ENCODE assay signal across 8 cellular contexts in the genomic region with DNA sequence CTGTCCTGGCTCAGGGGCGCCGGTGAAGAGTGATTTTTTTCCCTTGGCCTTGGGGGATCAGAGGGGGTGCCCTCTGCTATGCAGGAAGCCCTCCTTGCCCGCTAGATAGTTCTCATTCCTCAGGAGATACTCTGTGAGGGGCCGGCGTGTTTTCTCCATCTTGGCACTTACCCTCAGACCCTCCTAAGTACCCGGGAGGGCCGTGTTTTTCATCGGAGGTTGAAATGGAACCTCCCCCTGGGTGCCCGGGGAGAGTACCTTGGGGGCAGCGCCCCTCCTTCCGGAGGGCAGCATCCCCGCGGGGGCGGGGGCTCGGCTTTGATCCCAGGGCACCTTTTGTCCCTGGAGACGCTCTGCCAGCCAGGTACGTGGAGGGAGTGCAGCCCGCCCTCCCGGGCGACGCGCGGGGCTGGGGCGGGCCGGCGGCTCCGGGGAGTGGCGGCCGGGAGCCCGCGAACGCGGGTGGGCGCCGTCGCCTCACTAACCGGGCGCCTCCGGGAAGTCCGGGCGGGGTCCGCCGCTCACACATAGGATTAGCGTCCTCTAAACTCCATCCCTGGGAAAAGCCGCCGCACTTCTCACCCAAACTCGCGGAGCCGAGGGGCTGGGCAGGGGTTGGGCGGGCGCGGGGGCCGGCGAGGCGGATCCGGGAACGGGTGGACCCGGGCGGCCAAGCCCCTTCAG. TPM values are rescaled to one million over a fixed set of nuclear protein-coding genes. Genes with fewer than 3 reads are reported as not detected.
A peak's percentile ranks its signal among the peaks of the same experiment; 100 is the strongest.
DNase-seq lines count a peak whose midpoint lies in the region; ATAC-seq, FAIRE-seq and TF ChIP-seq lines count a peak whose summit lies in the region.
"Not testable (repeated sequence)": the region's sequence is repeated elsewhere in the genome, so short reads cannot be mapped to it uniquely, and the experiment has no call there.

No MANE protein-coding gene starts in this region.

- H3K9ac ChIP-seq in KMS-11 (peak overlapping the region; percentile 73), K562 (ENCODE audit: insufficient read depth in 1 of 2, low read depth in 2 of 2, low read length in 2 of 2) (peak overlapping the region; percentile 63 to 92; a peak in 3 of 4 replicates)

- H3K4me1 ChIP-seq in HEK293 (ENCODE audit: control insufficient read depth, insufficient read depth, low read length); K562 (replicated peaks in 1 of 2; ENCODE audit: control insufficient read depth in 2 of 2, insufficient read depth in 2 of 2, low read length in 2 of 2); osteoblast (ENCODE audit: insufficient read depth, low read length): not testable (repeated sequence)
- H3K4me1 ChIP-seq in KMS-11 (ENCODE audit: low read depth, poor library complexity, severe bottlenecking) (peaks cover 43% of the 10 kb centered on the region), right atrium auricular region (peaks cover 0 to 28% of the 10 kb centered on the region in 2 donors), thoracic aorta (ENCODE audit: control insufficient read depth in 1 of 2, low read depth in 2 of 2) (peaks cover 16 to 36% of the 10 kb centered on the region in 2 donors)

- intact Hi-C loops in K562 (cut with micrococcal nuclease): loop anchor here (10.0 kb wide), 1 partner anchor 53 kb away; a partner anchor contains a TSS

- TF ChIP-seq CTCF in GM12875 (IDR thresholded peaks at IDR 0.05; ENCODE audit: borderline replicate concordance, insufficient read depth, low read depth, low read length); HEK293 (tag by site-specific recombination; IDR thresholded peaks at IDR 0.05); KMS-11 (conservative IDR thresholded peaks at IDR 0.05; ENCODE audit: low read depth, low read length); WI38 (IDR thresholded peaks at IDR 0.05; ENCODE audit: low read depth, low read length); K562 (IDR thresholded peaks at IDR 0.05 in 2 of 3, conservative IDR thresholded peaks at IDR 0.05 in 1 of 3; ENCODE audit: insufficient read depth in 2 of 3, low read depth in 1 of 3, low read length in 3 of 3); right atrium auricular region (IDR thresholded peaks at IDR 0.05); osteoblast (IDR thresholded peaks at IDR 0.05; ENCODE audit: extremely low read depth, low read depth, low read length); thoracic aorta (IDR thresholded peaks at IDR 0.05): not testable (repeated sequence)

- not testable (repeated sequence) for FAIRE-seq in K562 (lab: Jason Lieb, UNC)

- H3K4me3 ChIP-seq in GM12875 (ENCODE audit: low read depth, low read length) (peak overlapping the region; percentile 67), HEK293 (ENCODE audit: low read depth, low read length) (peak overlapping the region; percentile 51), WI38 (ENCODE audit: low read depth, low read length) (peak overlapping the region; percentile 71), K562 (peak overlapping the region; percentile 57), right atrium auricular region (peak overlapping the region; percentile 81 to 95), osteoblast (ENCODE audit: insufficient read depth, low read length) (peak overlapping the region; percentile 72), thoracic aorta (peak overlapping the region; percentile 82)
- H3K4me3 ChIP-seq in KMS-11 (IDR thresholded peaks at IDR 0.05; ENCODE audit: insufficient read depth, low read depth, low read length): not testable (repeated sequence)

- H3K79me2 ChIP-seq in KMS-11 (ENCODE audit: insufficient read depth, low read depth) (peaks cover 40% of the 10 kb centered on the region), K562 (ENCODE audit: control insufficient read depth, insufficient read depth, low read length) (peaks cover 41% of the 10 kb centered on the region), osteoblast (ENCODE audit: insufficient read depth, low read length) (peaks cover 36% of the 10 kb centered on the region)

- not testable (repeated sequence) for H3K9me3 ChIP-seq in HEK293 (ENCODE audit: control insufficient read depth, insufficient read depth, low read depth, low read length); K562 (replicated peaks; ENCODE audit: control insufficient read depth, insufficient read depth, low read depth, low read length); right atrium auricular region; osteoblast (ENCODE audit: low read depth, low read length); thoracic aorta

- peaks cover 9 to 20% of the 10 kb centered on the region in 2 experiments; a peak in 2 of 3 replicates for H3K36me3 ChIP-seq in HEK293 (ENCODE audit: control insufficient read depth in 2 of 2, insufficient read depth in 1 of 2, low read length in 2 of 2)
- H3K36me3 ChIP-seq in KMS-11 (ENCODE audit: insufficient read depth); right atrium auricular region; osteoblast (ENCODE audit: insufficient read depth, low read length); thoracic aorta: not testable (repeated sequence)
- peaks cover 12% of the 10 kb centered on the region; the same call in 2 of the 3 replicates for H3K36me3 ChIP-seq in K562 (ENCODE audit: control insufficient read depth, insufficient read depth, low read length)

- TF ChIP-seq EP300 in K562 (IDR thresholded peaks at IDR 0.05; ENCODE audit: low read length): not testable (repeated sequence)

- POLR2A ChIA-PET in HEK293 (lab: Yijun Ruan, JAX): interaction anchor here (0.6 kb wide), 1 partner anchor 11 kb away, joined by 4 read pairs; no protein-coding TSS in a partner anchor
- POLR2A ChIA-PET in K562 (lab: Yijun Ruan, JAX): not testable (repeated sequence)

- BruUV-seq in K562 (replicated peaks; lab: Mats Ljungman, UMichigan): not testable (repeated sequence)

- TF ChIP-seq POLR2A in K562 (conservative IDR thresholded peaks at IDR 0.05): not testable (repeated sequence)

- ATAC-seq in K562: peak; percentile 22
- not testable (repeated sequence) for ATAC-seq in thoracic aorta (ENCODE audit: insufficient number of reproducible peaks, low FRiP score, low read depth)

- not testable (repeated sequence) for TF ChIP-seq RAD21 in K562 (CRISPR knock-in tag; conservative IDR thresholded peaks at IDR 0.05 in 1 of 2, IDR thresholded peaks at IDR 0.05 in 1 of 2)

- 3% methylated on average over 35 of the region's 59 CpGs for WGBS in K562 (ENCODE audit: insufficient coverage, low coverage, missing lambda C conversion rate)

- peak overlapping the region; percentile 66 for H2AFZ ChIP-seq in KMS-11 (ENCODE audit: low read depth)
- H2AFZ ChIP-seq in K562 (ENCODE audit: low read depth, low read length): peak overlapping the region; percentile 55; the same call in 1 of the 2 replicates
- not testable (repeated sequence) for H2AFZ ChIP-seq in osteoblast (ENCODE audit: low read length)

- peak; percentile 22 to 62 (median 48) for DNase-seq in K562 (ENCODE audit: extremely low read depth in 1 of 4, low spot score in 3 of 4)
- peak; percentile 58 for DNase-seq in right atrium auricular region (ENCODE audit: low spot score)
- DNase-seq in osteoblast (ENCODE audit: insufficient read length, low spot score, missing footprints); thoracic aorta (ENCODE audit: low spot score): not testable (repeated sequence)

- H3K4me2 ChIP-seq in KMS-11 (peak overlapping the region; percentile 76), K562 (ENCODE audit: insufficient read depth, low read length) (peak overlapping the region; percentile 70), osteoblast (ENCODE audit: insufficient read depth, low read length) (peak overlapping the region; percentile 69)

- in situ Hi-C loops in K562 (cut with MboI): not testable (repeated sequence)

- not testable (repeated sequence) for H4K20me1 ChIP-seq in KMS-11 (ENCODE audit: insufficient read depth); K562 (replicated peaks; ENCODE audit: control insufficient read depth, insufficient read depth, low read length); osteoblast (ENCODE audit: insufficient read depth, low read length)

- H3K9me1 ChIP-seq in K562 (ENCODE audit: control insufficient read depth, insufficient read depth, low read length): not testable (repeated sequence)

- peak overlapping the region; percentile 78 for H3K27ac ChIP-seq in HEK293 (ENCODE audit: extremely low read depth, low read depth, low read length)
- peak overlapping the region; percentile 50 for H3K27ac ChIP-seq in KMS-11
- peak overlapping the region; percentile 74; the same call in 2 of the 3 replicates for H3K27ac ChIP-seq in K562 (ENCODE audit: extremely low read depth, low read depth, low read length)
- H3K27ac ChIP-seq in right atrium auricular region: peak overlapping the region; percentile 86 to 96
- not testable (repeated sequence) for H3K27ac ChIP-seq in osteoblast (ENCODE audit: low read depth, low read length)
- H3K27ac ChIP-seq in thoracic aorta: peak overlapping the region; percentile 88 to 91

- H3K27me3 ChIP-seq in KMS-11 (ENCODE audit: insufficient read depth, low read depth); K562 (ENCODE audit: control insufficient read depth in 2 of 2, insufficient read depth in 2 of 2, low read length in 2 of 2); right atrium auricular region; osteoblast (ENCODE audit: insufficient read depth, low read length); thoracic aorta (replicated peaks; ENCODE audit: insufficient read depth): not testable (repeated sequence)

- CTCF ChIA-PET in HEK293 (lab: Yijun Ruan, JAX): not testable (repeated sequence)
- CTCF ChIA-PET in K562 (lab: Yijun Ruan, JAX; ENCODE audit: low intra/inter-chr PET ratio): interaction anchor here (0.6 kb wide), 1 partner anchor 1371 kb away, joined by 3 read pairs; no protein-coding TSS in a partner anchor

RNA-seq across cellular contexts. Expression of a gene that starts 0.8 kb away (rescaled TPM):
- 66.3 and 139 TPM in 2 replicates for total RNA-seq in K562 (2011; cell fraction: chromatin; rRNA removed; ENCODE audit: low replicate concordance)
- total RNA-seq in K562 (2011; cell fraction: nucleolus; rRNA removed): 29.9 and 31.4 TPM in 2 replicates
- 51.2 and 68.6 TPM in 2 replicates for total RNA-seq in K562 (2011; cell fraction: nucleoplasm; rRNA removed)
- 29.5 and 32.4 TPM in 2 replicates for total RNA-seq in K562 (2014; rRNA removed)
- total RNA-seq in K562 (2014; rRNA removed; fragmentation: Illumina TruSeq; extraction: Trizol): 34.8 and 43.0 TPM in 2 replicates
- total RNA-seq in K562 (2015; rRNA removed; fragmentation: Illumina TruSeq; extraction: Trizol): 38.4 and 40.1 TPM in 2 replicates
- total RNA-seq in K562 (2021): 27.0 and 32.5 TPM in 2 replicates
- polyA plus RNA-seq in K562 (2011; rRNA removed): 51.9 and 53.7 TPM in 2 replicates
- polyA plus RNA-seq in K562 (2011; cell fraction: cytosol; rRNA removed): 29.2 and 37.5 TPM in 2 replicates
- 36.5 and 48.4 TPM in 2 replicates for polyA plus RNA-seq in K562 (2011; cell fraction: nucleus; rRNA removed)
- 22.1 and 27.8 TPM in 2 replicates for polyA plus RNA-seq in K562 (2012)
- 29.4 and 30.2 TPM in 2 replicates for polyA plus RNA-seq in K562 (2014; fragmentation: Illumina TruSeq; extraction: Trizol)
- polyA plus RNA-seq in K562 (2014; fragmentation: Nextera tagmentation; extraction: Ambion mirVana): 10 to 100 TPM; 10.1 to 14.2 TPM
- polyA plus RNA-seq in K562 (2014; rRNA removed): 20.6 and 21.7 TPM in 2 replicates
- 77.6 and 89.9 TPM in 2 replicates for polyA minus RNA-seq in K562 (2011; rRNA and poly(A)+ RNA removed)
- polyA minus RNA-seq in K562 (2011; cell fraction: cytosol; rRNA and poly(A)+ RNA removed): 35.7 and 49.6 TPM in 2 replicates
- polyA minus RNA-seq in K562 (2011; cell fraction: nucleus; rRNA and poly(A)+ RNA removed): 18.7 and 48.9 TPM in 2 replicates
- 10 to 100 TPM; 22.3 to 28.3 TPM for total RNA-seq in right atrium auricular region
- total RNA-seq in osteoblast: 51.3 and 52.8 TPM in 2 replicates
- total RNA-seq in thoracic aorta: 10 to 100 TPM; 45.2 to 71.5 TPM

RNA-seq across cellular contexts. Expression of a gene that starts 54.2 kb away (rescaled TPM):
- total RNA-seq in K562 (2011; cell fraction: chromatin; rRNA removed; ENCODE audit: low replicate concordance): 44.9 and 101 TPM in 2 replicates
- 29.6 and 34.7 TPM in 2 replicates for total RNA-seq in K562 (2011; cell fraction: nucleolus; rRNA removed)
- 50.8 and 52.8 TPM in 2 replicates for total RNA-seq in K562 (2011; cell fraction: nucleoplasm; rRNA removed)
- 26.9 and 35.6 TPM in 2 replicates for total RNA-seq in K562 (2014; rRNA removed)
- 35.3 and 36.5 TPM in 2 replicates for total RNA-seq in K562 (2014; rRNA removed; fragmentation: Illumina TruSeq; extraction: Trizol)
- 31.4 and 33.2 TPM in 2 replicates for total RNA-seq in K562 (2015; rRNA removed; fragmentation: Illumina TruSeq; extraction: Trizol)
- 30.5 and 32.7 TPM in 2 replicates for total RNA-seq in K562 (2021)
- 25.6 and 40.4 TPM in 2 replicates for polyA plus RNA-seq in K562 (2011; rRNA removed)
- 16.1 and 21.5 TPM in 2 replicates for polyA plus RNA-seq in K562 (2011; cell fraction: cytosol; rRNA removed)
- 8.7 and 9.3 TPM in 2 replicates for polyA plus RNA-seq in K562 (2011; cell fraction: nucleus; rRNA removed)
- 19.0 and 26.6 TPM in 2 replicates for polyA plus RNA-seq in K562 (2012)
- 30.0 and 30.5 TPM in 2 replicates for polyA plus RNA-seq in K562 (2014; fragmentation: Illumina TruSeq; extraction: Trizol)
- 10 to 100 TPM; 48.4 to 52.5 TPM for polyA plus RNA-seq in K562 (2014; fragmentation: Nextera tagmentation; extraction: Ambion mirVana)
- 21.0 and 26.0 TPM in 2 replicates for polyA plus RNA-seq in K562 (2014; rRNA removed)
- polyA minus RNA-seq in K562 (2011; rRNA and poly(A)+ RNA removed): 35.4 and 43.8 TPM in 2 replicates
- 14.1 and 26.4 TPM in 2 replicates for polyA minus RNA-seq in K562 (2011; cell fraction: cytosol; rRNA and poly(A)+ RNA removed)
- polyA minus RNA-seq in K562 (2011; cell fraction: nucleus; rRNA and poly(A)+ RNA removed): 12.3 and 18.7 TPM in 2 replicates
- 10 to 100 TPM; 11.3 to 11.9 TPM for total RNA-seq in right atrium auricular region
- total RNA-seq in osteoblast: 20.9 and 24.6 TPM in 2 replicates
- 10 to 100 TPM in 1 of 2 donors, 1 to 10 TPM in 1; 7.2 to 22.0 TPM for total RNA-seq in thoracic aorta
